Comparison of ENCODE assay signal across 1 cellular context in the genomic region with DNA sequence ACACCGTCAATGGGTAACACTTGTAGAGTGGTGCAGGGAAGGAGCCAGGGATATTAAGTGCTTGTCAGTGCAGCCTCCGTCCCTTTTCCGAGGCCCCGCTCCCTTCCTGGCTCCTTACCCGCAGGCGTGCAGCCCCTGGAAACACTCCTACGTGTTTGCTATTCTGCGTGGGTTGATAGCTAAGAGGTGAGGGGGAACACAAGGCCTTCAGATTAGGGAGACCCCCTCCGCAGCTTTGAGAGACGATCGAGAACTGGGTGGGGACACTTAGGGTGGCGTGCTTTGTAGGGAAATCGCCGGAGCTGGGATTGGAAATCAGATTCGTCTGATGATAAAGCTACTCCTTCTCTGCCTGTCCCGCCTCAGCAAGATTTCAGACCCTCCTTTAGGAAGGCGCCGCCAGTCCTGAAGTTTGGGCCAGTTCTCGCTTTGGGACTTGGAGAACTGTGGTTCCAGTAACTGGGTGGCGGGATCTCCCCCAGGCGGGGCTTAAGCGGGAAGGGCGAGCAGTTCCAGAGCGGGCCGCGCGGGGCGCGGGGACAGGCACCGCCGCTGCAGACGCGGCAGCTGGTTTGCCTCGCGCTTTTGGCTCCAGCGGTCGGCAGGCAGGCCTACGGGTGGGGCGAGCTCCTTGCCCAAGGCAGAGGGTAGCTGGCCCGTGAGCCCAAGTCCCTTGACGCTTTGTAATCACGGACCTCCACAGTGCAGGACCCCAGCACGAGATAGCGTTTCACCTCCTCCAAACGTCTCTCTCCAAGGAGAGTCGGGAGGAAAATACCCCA.
TF ChIP-seq lines count a peak whose summit lies in the region.

No MANE protein-coding gene starts in this region.

TF ChIP-seq in HepG2, 621 proteins besides CTCF, POLR2A, EP300 and RAD21 (continued from another document and continues in another):
- TF ChIP-seq ZNF891 (CRISPR knock-in tag; IDR thresholded peaks at IDR 0.05) (no peak), PITX1 (CRISPR knock-in tag; IDR thresholded peaks at IDR 0.05) (no peak), ZSCAN21 (CRISPR knock-in tag; IDR thresholded peaks at IDR 0.05; ENCODE audit: borderline replicate concordance) (no peak), ZNF121 (CRISPR knock-in tag; IDR thresholded peaks at IDR 0.05) (no peak), HNRNPH1 (optimal IDR thresholded peaks at IDR 0.05; ENCODE audit: low read depth, low read length) (no peak), ZNF563 (CRISPR knock-in tag; IDR thresholded peaks at IDR 0.05) (no peak), TSC22D2 (CRISPR knock-in tag; IDR thresholded peaks at IDR 0.05; ENCODE audit: borderline replicate concordance) (no peak), RCOR2 (CRISPR knock-in tag; IDR thresholded peaks at IDR 0.05) (no peak), MTF1 (CRISPR knock-in tag; IDR thresholded peaks at IDR 0.05) (no peak), HOXD1 (CRISPR knock-in tag; IDR thresholded peaks at IDR 0.05) (no peak), HNF4A (CRISPR knock-in tag; IDR thresholded peaks at IDR 0.05) (no peak), ZFX (CRISPR knock-in tag; IDR thresholded peaks at IDR 0.05; ENCODE audit: low read depth) (0 out of 2 replicates have a peak, but pooled peaks have one; percentile 25), GATAD1 (CRISPR knock-in tag; IDR thresholded peaks at IDR 0.05) (no peak), RAD51 (IDR thresholded peaks at IDR 0.05; ENCODE audit: borderline replicate concordance) (no peak), MIXL1 (CRISPR knock-in tag; IDR thresholded peaks at IDR 0.05) (no peak), ZNF598 (CRISPR knock-in tag; IDR thresholded peaks at IDR 0.05; ENCODE audit: borderline replicate concordance) (0 out of 2 replicates have a peak, but pooled peaks have one; percentile 55), ATM (IDR thresholded peaks at IDR 0.05; ENCODE audit: borderline replicate concordance) (no peak), REXO4 (CRISPR knock-in tag; IDR thresholded peaks at IDR 0.05; ENCODE audit: borderline replicate concordance) (no peak), TEAD2 (CRISPR knock-in tag; IDR thresholded peaks at IDR 0.05) (no peak), ESRRA (CRISPR knock-in tag; IDR thresholded peaks at IDR 0.05; ENCODE audit: low read depth) (no peak), PHF5A (CRISPR knock-in tag; IDR thresholded peaks at IDR 0.05; ENCODE audit: low read depth, unreplicated experiment) (no peak), AGO2 (optimal IDR thresholded peaks at IDR 0.05; ENCODE audit: low read depth, low read length) (no peak), PRPF4 (IDR thresholded peaks at IDR 0.05; ENCODE audit: low read depth, low read length, poor library complexity, severe bottlenecking) (no peak), TOE1 (CRISPR knock-in tag; IDR thresholded peaks at IDR 0.05) (no peak), CBX2 (IDR thresholded peaks at IDR 0.05; ENCODE audit: low read depth, low read length) (no peak), CBX2 (CRISPR knock-in tag; IDR thresholded peaks at IDR 0.05; ENCODE audit: low read depth) (no peak), NR2F6 (IDR thresholded peaks at IDR 0.05) (no peak), NR2F6 (CRISPR knock-in tag; IDR thresholded peaks at IDR 0.05) (no peak), ZNF572 (CRISPR knock-in tag; IDR thresholded peaks at IDR 0.05) (no peak), ZNF614 (CRISPR knock-in tag; IDR thresholded peaks at IDR 0.05; ENCODE audit: borderline replicate concordance) (no peak), NCOR1 (IDR thresholded peaks at IDR 0.05; ENCODE audit: borderline replicate concordance, low read length) (no peak), YEATS4 (CRISPR knock-in tag; IDR thresholded peaks at IDR 0.05; ENCODE audit: borderline replicate concordance) (no peak), ZNF224 (CRISPR knock-in tag; IDR thresholded peaks at IDR 0.05) (no peak), PPARG (CRISPR knock-in tag; conservative IDR thresholded peaks at IDR 0.05) (no peak), ZMYM2 (CRISPR knock-in tag; IDR thresholded peaks at IDR 0.05) (no peak)
- TF ChIP-seq, protein P1, sequence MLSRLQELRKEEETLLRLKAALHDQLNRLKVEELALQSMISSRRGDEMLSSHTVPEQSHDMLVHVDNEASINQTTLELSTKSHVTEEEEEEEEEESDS (CRISPR knock-in tag; IDR thresholded peaks at IDR 0.05; ENCODE audit: borderline replicate concordance): no peak
- TF ChIP-seq, protein P2, sequence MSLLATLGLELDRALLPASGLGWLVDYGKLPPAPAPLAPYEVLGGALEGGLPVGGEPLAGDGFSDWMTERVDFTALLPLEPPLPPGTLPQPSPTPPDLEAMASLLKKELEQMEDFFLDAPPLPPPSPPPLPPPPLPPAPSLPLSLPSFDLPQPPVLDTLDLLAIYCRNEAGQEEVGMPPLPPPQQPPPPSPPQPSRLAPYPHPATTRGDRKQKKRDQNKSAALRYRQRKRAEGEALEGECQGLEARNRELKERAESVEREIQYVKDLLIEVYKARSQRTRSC (CRISPR knock-in tag; IDR thresholded peaks at IDR 0.05; ENCODE audit: low read depth): no peak
- TF ChIP-seq, protein P3, sequence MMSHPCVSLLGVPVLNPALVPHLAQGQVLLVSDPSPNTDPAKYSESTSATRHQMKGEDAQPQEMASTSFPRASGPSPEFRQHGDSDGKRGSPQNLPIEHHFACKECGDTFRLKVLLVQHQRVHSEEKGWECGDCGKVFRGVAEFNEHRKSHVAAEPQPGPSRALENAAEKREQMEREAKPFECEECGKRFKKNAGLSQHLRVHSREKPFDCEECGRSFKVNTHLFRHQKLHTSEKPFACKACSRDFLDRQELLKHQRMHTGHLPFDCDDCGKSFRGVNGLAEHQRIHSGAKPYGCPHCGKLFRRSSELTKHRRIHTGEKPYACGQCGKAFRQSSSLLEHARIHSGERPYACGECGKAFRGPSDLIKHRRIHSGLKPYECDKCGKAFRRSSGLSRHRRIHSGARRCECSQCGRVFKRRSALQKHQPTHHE (CRISPR knock-in tag; IDR thresholded peaks at IDR 0.05; ENCODE audit: borderline replicate concordance): no peak
- TF ChIP-seq, protein P4, sequence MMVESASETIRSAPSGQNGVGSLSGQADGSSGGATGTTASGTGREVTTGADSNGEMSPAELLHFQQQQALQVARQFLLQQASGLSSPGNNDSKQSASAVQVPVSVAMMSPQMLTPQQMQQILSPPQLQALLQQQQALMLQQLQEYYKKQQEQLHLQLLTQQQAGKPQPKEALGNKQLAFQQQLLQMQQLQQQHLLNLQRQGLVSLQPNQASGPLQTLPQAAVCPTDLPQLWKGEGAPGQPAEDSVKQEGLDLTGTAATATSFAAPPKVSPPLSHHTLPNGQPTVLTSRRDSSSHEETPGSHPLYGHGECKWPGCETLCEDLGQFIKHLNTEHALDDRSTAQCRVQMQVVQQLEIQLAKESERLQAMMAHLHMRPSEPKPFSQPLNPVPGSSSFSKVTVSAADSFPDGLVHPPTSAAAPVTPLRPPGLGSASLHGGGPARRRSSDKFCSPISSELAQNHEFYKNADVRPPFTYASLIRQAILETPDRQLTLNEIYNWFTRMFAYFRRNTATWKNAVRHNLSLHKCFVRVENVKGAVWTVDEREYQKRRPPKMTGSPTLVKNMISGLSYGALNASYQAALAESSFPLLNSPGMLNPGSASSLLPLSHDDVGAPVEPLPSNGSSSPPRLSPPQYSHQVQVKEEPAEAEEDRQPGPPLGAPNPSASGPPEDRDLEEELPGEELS (CRISPR knock-in tag; IDR thresholded peaks at IDR 0.05): no peak
- TF ChIP-seq, protein P5, sequence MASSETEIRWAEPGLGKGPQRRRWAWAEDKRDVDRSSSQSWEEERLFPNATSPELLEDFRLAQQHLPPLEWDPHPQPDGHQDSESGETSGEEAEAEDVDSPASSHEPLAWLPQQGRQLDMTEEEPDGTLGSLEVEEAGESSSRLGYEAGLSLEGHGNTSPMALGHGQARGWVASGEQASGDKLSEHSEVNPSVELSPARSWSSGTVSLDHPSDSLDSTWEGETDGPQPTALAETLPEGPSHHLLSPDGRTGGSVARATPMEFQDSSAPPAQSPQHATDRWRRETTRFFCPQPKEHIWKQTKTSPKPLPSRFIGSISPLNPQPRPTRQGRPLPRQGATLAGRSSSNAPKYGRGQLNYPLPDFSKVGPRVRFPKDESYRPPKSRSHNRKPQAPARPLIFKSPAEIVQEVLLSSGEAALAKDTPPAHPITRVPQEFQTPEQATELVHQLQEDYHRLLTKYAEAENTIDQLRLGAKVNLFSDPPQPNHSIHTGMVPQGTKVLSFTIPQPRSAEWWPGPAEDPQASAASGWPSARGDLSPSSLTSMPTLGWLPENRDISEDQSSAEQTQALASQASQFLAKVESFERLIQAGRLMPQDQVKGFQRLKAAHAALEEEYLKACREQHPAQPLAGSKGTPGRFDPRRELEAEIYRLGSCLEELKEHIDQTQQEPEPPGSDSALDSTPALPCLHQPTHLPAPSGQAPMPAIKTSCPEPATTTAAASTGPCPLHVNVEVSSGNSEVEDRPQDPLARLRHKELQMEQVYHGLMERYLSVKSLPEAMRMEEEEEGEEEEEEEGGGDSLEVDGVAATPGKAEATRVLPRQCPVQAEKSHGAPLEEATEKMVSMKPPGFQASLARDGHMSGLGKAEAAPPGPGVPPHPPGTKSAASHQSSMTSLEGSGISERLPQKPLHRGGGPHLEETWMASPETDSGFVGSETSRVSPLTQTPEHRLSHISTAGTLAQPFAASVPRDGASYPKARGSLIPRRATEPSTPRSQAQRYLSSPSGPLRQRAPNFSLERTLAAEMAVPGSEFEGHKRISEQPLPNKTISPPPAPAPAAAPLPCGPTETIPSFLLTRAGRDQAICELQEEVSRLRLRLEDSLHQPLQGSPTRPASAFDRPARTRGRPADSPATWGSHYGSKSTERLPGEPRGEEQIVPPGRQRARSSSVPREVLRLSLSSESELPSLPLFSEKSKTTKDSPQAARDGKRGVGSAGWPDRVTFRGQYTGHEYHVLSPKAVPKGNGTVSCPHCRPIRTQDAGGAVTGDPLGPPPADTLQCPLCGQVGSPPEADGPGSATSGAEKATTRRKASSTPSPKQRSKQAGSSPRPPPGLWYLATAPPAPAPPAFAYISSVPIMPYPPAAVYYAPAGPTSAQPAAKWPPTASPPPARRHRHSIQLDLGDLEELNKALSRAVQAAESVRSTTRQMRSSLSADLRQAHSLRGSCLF (CRISPR knock-in tag; IDR thresholded peaks at IDR 0.05; ENCODE audit: borderline replicate concordance): no peak
- TF ChIP-seq, protein P6, sequence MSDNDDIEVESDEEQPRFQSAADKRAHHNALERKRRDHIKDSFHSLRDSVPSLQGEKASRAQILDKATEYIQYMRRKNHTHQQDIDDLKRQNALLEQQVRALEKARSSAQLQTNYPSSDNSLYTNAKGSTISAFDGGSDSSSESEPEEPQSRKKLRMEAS (IDR thresholded peaks at IDR 0.05): peak; percentile 54; the same call in 1 of the 2 replicates
- TF ChIP-seq, protein P7, sequence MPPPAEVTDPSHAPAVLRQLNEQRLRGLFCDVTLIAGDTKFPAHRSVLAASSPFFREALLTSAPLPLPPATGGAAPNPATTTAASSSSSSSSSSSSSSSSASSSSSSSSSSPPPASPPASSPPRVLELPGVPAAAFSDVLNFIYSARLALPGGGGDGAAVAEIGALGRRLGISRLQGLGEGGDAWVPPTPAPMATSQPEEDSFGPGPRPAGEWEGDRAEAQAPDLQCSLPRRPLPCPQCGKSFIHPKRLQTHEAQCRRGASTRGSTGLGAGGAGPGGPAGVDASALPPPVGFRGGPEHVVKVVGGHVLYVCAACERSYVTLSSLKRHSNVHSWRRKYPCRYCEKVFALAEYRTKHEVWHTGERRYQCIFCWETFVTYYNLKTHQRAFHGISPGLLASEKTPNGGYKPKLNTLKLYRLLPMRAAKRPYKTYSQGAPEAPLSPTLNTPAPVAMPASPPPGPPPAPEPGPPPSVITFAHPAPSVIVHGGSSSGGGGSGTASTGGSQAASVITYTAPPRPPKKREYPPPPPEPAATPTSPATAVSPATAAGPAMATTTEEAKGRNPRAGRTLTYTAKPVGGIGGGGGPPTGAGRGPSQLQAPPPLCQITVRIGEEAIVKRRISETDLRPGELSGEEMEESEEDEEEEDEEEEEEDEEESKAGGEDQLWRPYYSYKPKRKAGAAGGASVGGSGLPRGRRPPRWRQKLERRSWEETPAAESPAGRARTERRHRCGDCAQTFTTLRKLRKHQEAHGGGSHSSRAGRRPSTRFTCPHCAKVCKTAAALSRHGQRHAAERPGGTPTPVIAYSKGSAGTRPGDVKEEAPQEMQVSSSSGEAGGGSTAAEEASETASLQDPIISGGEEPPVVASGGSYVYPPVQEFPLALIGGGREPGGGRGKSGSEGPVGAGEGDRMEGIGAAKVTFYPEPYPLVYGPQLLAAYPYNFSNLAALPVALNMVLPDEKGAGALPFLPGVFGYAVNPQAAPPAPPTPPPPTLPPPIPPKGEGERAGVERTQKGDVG (CRISPR knock-in tag; IDR thresholded peaks at IDR 0.05; ENCODE audit: borderline replicate concordance): no peak
- TF ChIP-seq, protein P8, sequence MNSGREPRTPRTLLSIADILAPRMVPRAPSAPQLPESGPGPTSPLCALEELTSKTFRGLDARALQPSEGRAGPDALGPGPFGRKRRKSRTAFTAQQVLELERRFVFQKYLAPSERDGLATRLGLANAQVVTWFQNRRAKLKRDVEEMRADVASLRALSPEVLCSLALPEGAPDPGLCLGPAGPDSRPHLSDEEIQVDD (CRISPR knock-in tag; IDR thresholded peaks at IDR 0.05; ENCODE audit: borderline replicate concordance): no peak; the same call in 1 of the 2 replicates
- TF ChIP-seq, protein P9, sequence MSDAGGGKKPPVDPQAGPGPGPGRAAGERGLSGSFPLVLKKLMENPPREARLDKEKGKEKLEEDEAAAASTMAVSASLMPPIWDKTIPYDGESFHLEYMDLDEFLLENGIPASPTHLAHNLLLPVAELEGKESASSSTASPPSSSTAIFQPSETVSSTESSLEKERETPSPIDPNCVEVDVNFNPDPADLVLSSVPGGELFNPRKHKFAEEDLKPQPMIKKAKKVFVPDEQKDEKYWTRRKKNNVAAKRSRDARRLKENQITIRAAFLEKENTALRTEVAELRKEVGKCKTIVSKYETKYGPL (CRISPR knock-in tag; IDR thresholded peaks at IDR 0.05): no peak
- TF ChIP-seq, protein P10, sequence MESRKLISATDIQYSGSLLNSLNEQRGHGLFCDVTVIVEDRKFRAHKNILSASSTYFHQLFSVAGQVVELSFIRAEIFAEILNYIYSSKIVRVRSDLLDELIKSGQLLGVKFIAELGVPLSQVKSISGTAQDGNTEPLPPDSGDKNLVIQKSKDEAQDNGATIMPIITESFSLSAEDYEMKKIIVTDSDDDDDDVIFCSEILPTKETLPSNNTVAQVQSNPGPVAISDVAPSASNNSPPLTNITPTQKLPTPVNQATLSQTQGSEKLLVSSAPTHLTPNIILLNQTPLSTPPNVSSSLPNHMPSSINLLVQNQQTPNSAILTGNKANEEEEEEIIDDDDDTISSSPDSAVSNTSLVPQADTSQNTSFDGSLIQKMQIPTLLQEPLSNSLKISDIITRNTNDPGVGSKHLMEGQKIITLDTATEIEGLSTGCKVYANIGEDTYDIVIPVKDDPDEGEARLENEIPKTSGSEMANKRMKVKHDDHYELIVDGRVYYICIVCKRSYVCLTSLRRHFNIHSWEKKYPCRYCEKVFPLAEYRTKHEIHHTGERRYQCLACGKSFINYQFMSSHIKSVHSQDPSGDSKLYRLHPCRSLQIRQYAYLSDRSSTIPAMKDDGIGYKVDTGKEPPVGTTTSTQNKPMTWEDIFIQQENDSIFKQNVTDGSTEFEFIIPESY (CRISPR knock-in tag; IDR thresholded peaks at IDR 0.05): no peak
- TF ChIP-seq, protein P11, sequence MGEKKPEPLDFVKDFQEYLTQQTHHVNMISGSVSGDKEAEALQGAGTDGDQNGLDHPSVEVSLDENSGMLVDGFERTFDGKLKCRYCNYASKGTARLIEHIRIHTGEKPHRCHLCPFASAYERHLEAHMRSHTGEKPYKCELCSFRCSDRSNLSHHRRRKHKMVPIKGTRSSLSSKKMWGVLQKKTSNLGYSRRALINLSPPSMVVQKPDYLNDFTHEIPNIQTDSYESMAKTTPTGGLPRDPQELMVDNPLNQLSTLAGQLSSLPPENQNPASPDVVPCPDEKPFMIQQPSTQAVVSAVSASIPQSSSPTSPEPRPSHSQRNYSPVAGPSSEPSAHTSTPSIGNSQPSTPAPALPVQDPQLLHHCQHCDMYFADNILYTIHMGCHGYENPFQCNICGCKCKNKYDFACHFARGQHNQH (CRISPR knock-in tag; IDR thresholded peaks at IDR 0.05): no peak
